ENCODE assay signal across 10 cellular contexts in the genomic region with DNA sequence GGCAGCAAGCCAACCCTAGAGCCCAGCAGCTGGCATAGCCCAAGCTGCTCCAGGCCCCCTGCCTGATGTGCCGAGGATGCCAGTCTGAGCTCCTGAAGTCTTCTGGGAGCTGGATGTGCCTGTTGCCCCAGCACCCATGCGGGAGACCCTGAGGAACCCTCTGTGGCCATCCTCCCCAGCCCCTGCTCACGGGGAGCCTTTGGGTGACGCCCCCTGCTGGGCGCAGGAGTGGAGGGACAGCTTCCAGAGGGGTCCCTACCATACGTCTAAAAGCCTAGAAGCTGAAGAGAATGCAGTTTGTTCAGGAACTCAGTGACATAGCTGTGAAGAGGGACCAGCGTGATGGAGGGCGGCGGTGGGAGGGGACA. TPM values are rescaled to one million over a fixed set of nuclear protein-coding genes. Genes with fewer than 3 reads are reported as not detected.
DNase-seq lines count a peak whose midpoint lies in the region; ATAC-seq and TF ChIP-seq lines count a peak whose summit lies in the region.
"Had no signal": no experiment of that assay in that cellular context is flagged by ENCODE, and none has a peak within 500 bp of the region (broad histone marks: within the 10 kb centered on the region; RNA-seq: fewer than 3 reads in every experiment).

No MANE protein-coding gene starts in this region.

- ATAC-seq in GM21381 (IDR thresholded peaks at IDR 0.05; ENCODE audit: unreplicated experiment), result no peak

- TF ChIP-seq CTCF in C4-2B (conservative IDR thresholded peaks at IDR 0.05) (peak; percentile 38), GM12872 (IDR thresholded peaks at IDR 0.05; ENCODE audit: insufficient read depth, low read depth, low read length) (peak; percentile 46; the same call in 2 of the 3 replicates), hepatocyte (IDR thresholded peaks at IDR 0.05; ENCODE audit: poor library complexity) (peak; percentile 18)

- no peaks in the 10 kb centered on the region for H3K9me3 ChIP-seq in hepatocyte (ENCODE audit: low read depth)

- H3K27ac ChIP-seq in C4-2B, result no peak overlapping the region
- H3K27ac ChIP-seq in hepatocyte, result no peak overlapping the region

- H3K4me3 ChIP-seq in hepatocyte, result no peak overlapping the region

- H3K27me3 ChIP-seq in hepatocyte, result no peaks in the 10 kb centered on the region

- in situ Hi-C loops in SK-MEL-5 (cut with HindIII; ENCODE audit: low pct_unique_long_range_greater_than_20kb, low sequenced_read_pairs) (no loop called here), KBM-7 (cut with MboI; ENCODE audit: low pct_unique_long_range_greater_than_20kb, low sequenced_read_pairs) (no loop called here)

- no peaks in the 10 kb centered on the region for H3K36me3 ChIP-seq in hepatocyte (replicated peaks; ENCODE audit: insufficient read depth, low read depth)

- DNase-seq in SK-MEL-5 (ENCODE audit: low read depth, low spot score), result peak; percentile 17
- no peak for DNase-seq in hepatocyte (ENCODE audit: low spot score)
- DNase-seq in NCI-H524 treated with DMSO at 0.1 percent for 48 hours (lab: John Stamatoyannopoulos, UW), result no peak
- no peak for DNase-seq in NK-92 treated with Interleukin-12 subunit alpha and Interleukin-12 subunit beta, amount 100 ng/mL, for 24 hours (lab: John Stamatoyannopoulos, UW)
- DNase-seq in KBM-7, result no peak
- DNase-seq: anterior cingulate cortex, T-helper 1 cell had no signal

- peaks cover 6% of the 10 kb centered on the region for H3K4me1 ChIP-seq in hepatocyte (ENCODE audit: insufficient read depth)

- no peak overlapping the region for H2AFZ ChIP-seq in hepatocyte

- no peak overlapping the region for H3K4me2 ChIP-seq in hepatocyte

- no peaks in the 10 kb centered on the region for H3K79me2 ChIP-seq in hepatocyte

- WGBS in hepatocyte (ENCODE audit: low lambda C conversion rate, missing lambda C conversion rate), result 72% methylated on average over 9 of the region's 9 CpGs

- no peaks in the 10 kb centered on the region for H3K9me2 ChIP-seq in hepatocyte (replicated peaks; ENCODE audit: insufficient read depth)

- H4K20me1 ChIP-seq in hepatocyte (ENCODE audit: insufficient read depth, poor library complexity, severe bottlenecking), result no peaks in the 10 kb centered on the region

RNA-seq across cellular contexts. Expression of a gene that starts 33.1 kb away (rescaled TPM):
- total RNA-seq in SK-MEL-5 (2014; rRNA removed; shearing (Covaris generic)), result 3.1 and 4.0 TPM in 2 replicates
- 5.7 and 8.1 TPM in 2 replicates for polyA plus RNA-seq in SK-MEL-5 (2015; cell fraction: cytosol; rRNA removed)
- 3.9 and 4.3 TPM in 2 replicates for polyA plus RNA-seq in SK-MEL-5 (2015; cell fraction: nucleus; rRNA removed)
- total RNA-seq in hepatocyte, result 10.8 and 12.1 TPM in 2 replicates
- 11.2 and 11.8 TPM in 2 replicates for polyA plus RNA-seq in hepatocyte
